In genomic region chr3:151863611-151864010, GRCh38 we compare ENCODE assay signal across 1 cellular context.
TF ChIP-seq lines count a peak whose summit lies in the region.

No MANE protein-coding gene starts in this region.

TF ChIP-seq in GM12878, 131 proteins besides CTCF, POLR2A, EP300 and RAD21:
- no peak for TF ChIP-seq USF1 (IDR thresholded peaks at IDR 0.05; ENCODE audit: borderline replicate concordance, extremely low read length, insufficient read depth, low read depth, low read length)
- no peak for TF ChIP-seq SUPT20H (IDR thresholded peaks at IDR 0.05; ENCODE audit: borderline replicate concordance, control insufficient read depth, low read depth, low read length)
